2 cellular contexts compared by ENCODE assay signal in genomic region chr2:236820763-236821344, GRCh38.
TF ChIP-seq lines count a peak whose summit lies in the region.

No MANE protein-coding gene starts in this region.

TF ChIP-seq in liver, 16 proteins besides CTCF, POLR2A, EP300 and RAD21:
- no peak for TF ChIP-seq ATF3 (IDR thresholded peaks at IDR 0.05)
- no peak for TF ChIP-seq REST (IDR thresholded peaks at IDR 0.05)
- TF ChIP-seq HNF4G (IDR thresholded peaks at IDR 0.05): no peak
- TF ChIP-seq RXRA (IDR thresholded peaks at IDR 0.05): peak in 1 of 2 donors; percentile 3
- no peak for TF ChIP-seq SP1 (IDR thresholded peaks at IDR 0.05)
- no peak for TF ChIP-seq HNF4A (conservative IDR thresholded peaks at IDR 0.05)
- TF ChIP-seq ZBTB33 (IDR thresholded peaks at IDR 0.05): peak; percentile 18
TF ChIP-seq in liver: peak in this region for 2.

TF ChIP-seq in HepG2, 621 proteins besides CTCF, POLR2A, EP300 and RAD21 (continued from another document):
- TF ChIP-seq TEF (CRISPR knock-in tag; IDR thresholded peaks at IDR 0.05) (no peak), STAT5B (CRISPR knock-in tag; IDR thresholded peaks at IDR 0.05) (no peak), SMARCE1 (IDR thresholded peaks at IDR 0.05; ENCODE audit: borderline replicate concordance) (no peak), MEIS1 (CRISPR knock-in tag; IDR thresholded peaks at IDR 0.05; ENCODE audit: borderline replicate concordance) (no peak), PHF8 (CRISPR knock-in tag; IDR thresholded peaks at IDR 0.05) (no peak), RXRB (CRISPR knock-in tag; IDR thresholded peaks at IDR 0.05; ENCODE audit: borderline replicate concordance) (no peak), GATAD2A (CRISPR knock-in tag; IDR thresholded peaks at IDR 0.05) (no peak), SP140L (CRISPR knock-in tag; IDR thresholded peaks at IDR 0.05; ENCODE audit: borderline replicate concordance) (no peak)
